In genomic region chr10:34323197-34323596, GRCh38 we compare ENCODE assay signal across 1 cellular context.
TF ChIP-seq lines count a peak whose summit lies in the region.

No MANE protein-coding gene starts in this region.

TF ChIP-seq in A549, 52 proteins besides CTCF, POLR2A, EP300 and RAD21 (continued from another document):
- TF ChIP-seq PBX3 (IDR thresholded peaks at IDR 0.05) (no peak), BHLHE40 (IDR thresholded peaks at IDR 0.05; ENCODE audit: low read depth, low read length) (no peak), JUN (IDR thresholded peaks at IDR 0.05) (no peak)
